In the genomic region with DNA sequence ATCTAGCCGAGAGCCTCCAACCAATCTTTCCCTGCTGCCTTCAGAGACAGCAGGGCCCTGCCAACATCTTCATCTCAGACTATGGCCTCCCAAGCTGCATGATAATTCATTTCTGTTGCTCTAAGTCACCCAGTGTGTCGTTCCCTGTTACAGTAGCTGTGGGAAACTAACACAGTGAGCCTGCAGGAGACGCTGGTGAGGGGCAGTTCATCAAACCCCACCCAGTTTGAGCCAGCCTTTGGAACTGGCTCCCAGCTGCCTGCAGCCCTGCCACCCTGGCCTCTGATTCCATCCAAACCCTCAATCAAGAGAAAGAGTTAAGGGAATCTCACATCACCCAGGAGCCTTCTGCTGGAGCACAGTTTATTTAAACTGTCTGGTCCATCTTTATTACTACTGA, we compare ENCODE assay signal across 17 cellular contexts.
"Had no signal": no experiment of that assay in that cellular context is flagged by ENCODE, and none has a peak within 500 bp of the region (broad histone marks: within the 10 kb centered on the region; RNA-seq: fewer than 3 reads in every experiment).

No MANE protein-coding gene starts in this region.

- H2AFZ ChIP-seq: parathyroid adenoma had no signal

- H3K79me2 ChIP-seq: parathyroid adenoma had no signal

- DNase-seq: activated B cell treated with CpG ODN at 0.5 μM for 24 hours; activated CD4-positive, alpha-beta T cell treated with anti-CD3 and anti-CD28 coated beads, Interleukin-2, amount 10 ng/mL, durations not matched to agents 7 days and 5 days; activated CD8-positive, alpha-beta memory T cell treated with anti-CD3 and anti-CD28 coated beads for 24 hours; activated naive CD4-positive, alpha-beta T cell treated with anti-CD3 and anti-CD28 coated beads for 36 hours; activated naive CD8-positive, alpha-beta T cell treated with anti-CD3 and anti-CD28 coated beads, Interleukin-2, amount 50 U/mL, for 24 hours; aorta; cortex of kidney; effector CD8-positive, alpha-beta T cell; foreskin melanocyte; naive B cell; retina; stimulated activated CD4-positive, alpha-beta T cell treated with anti-CD3 and anti-CD28 coated beads, Interleukin-2, amount 100 ng/mL, for 48 hours; T-helper 17 cell had no signal

- ATAC-seq: activated naive CD8-positive, alpha-beta T cell treated with anti-CD3 and anti-CD28 coated beads, Interleukin-2, amount 50 U/mL, for 24 hours; stimulated activated memory B cell treated with anti-CD40 and anti-IgM and Interleukin-4, amounts not matched to agents 10 μg/mL and 1 μg/mL and 100 μg/mL, for 72 hours; T-helper 17 cell had no signal

- H3K36me3 ChIP-seq: tibial nerve, vagina had no signal

- H3K27me3 ChIP-seq: tibial nerve, vagina had no signal

- H3K4me3 ChIP-seq: tibial nerve, vagina had no signal

- H3K27ac ChIP-seq: parathyroid adenoma, tibial nerve, vagina had no signal

- H3K9me3 ChIP-seq: tibial nerve, vagina had no signal

- H3K4me1 ChIP-seq: tibial nerve, vagina had no signal

- H3K9ac ChIP-seq: parathyroid adenoma had no signal
